ENCODE assay signal across 10 cellular contexts in the genomic region with DNA sequence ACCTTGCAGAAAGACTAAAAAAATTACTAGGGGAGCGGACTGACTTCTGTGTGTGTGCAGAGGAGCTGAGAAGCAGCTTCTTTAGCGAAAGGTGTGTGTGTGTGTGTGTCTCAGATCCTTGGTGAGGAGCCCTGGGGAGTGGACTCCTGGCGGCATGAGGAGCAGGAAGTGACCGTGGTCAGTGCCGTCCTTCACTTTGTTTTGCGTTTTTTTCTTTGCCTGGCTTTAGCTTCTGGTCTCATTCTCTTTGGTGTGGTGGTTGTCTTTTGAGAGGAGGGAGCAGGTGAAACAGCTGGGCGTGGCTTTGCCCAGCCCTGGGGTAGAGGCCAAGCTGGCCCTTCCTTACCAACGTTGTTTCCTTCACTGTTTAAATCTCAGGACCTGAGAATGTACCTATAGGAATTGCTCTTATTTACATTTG. TPM values are rescaled to one million over a fixed set of nuclear protein-coding genes. Genes with fewer than 3 reads are reported as not detected.
DNase-seq lines count a peak whose midpoint lies in the region; ATAC-seq and TF ChIP-seq lines count a peak whose summit lies in the region.
"Had no signal": no experiment of that assay in that cellular context is flagged by ENCODE, and none has a peak within 500 bp of the region (broad histone marks: within the 10 kb centered on the region; RNA-seq: fewer than 3 reads in every experiment).

No MANE protein-coding gene starts in this region.

- BruUV-seq in Caco-2 (replicated peaks; lab: Mats Ljungman, UMichigan) = no TSS peak

- intact Hi-C loops in Caco-2 (cut with micrococcal nuclease; ENCODE audit: unreplicated experiment) = no loop called here

- H3K27me3 Mint-ChIP-seq in Caco-2 (ENCODE audit: insufficient read depth, unreplicated experiment) (no peaks in the 10 kb centered on the region), chondrocyte (ENCODE audit: low read depth) (peaks cover 4% of the 10 kb centered on the region), nephron progenitor cell (ENCODE audit: low read depth, poor library complexity) (peaks cover 30% of the 10 kb centered on the region)

- H3K4me3 Mint-ChIP-seq in Caco-2 (ENCODE audit: unreplicated experiment) (peak overlapping the region; percentile 90), chondrocyte (ENCODE audit: unreplicated experiment) (peak overlapping the region; percentile 87), nephron progenitor cell (peak overlapping the region; percentile 95)

- peak overlapping the region; percentile 94; the same call in 1 of the 2 replicates for H3K4me2 ChIP-seq in MM.1S (ENCODE audit: low read depth, low read length)

- ATAC-seq in HG02623 (IDR thresholded peaks at IDR 0.05; ENCODE audit: unreplicated experiment) = no peak
- no peak for ATAC-seq in GM19351 (IDR thresholded peaks at IDR 0.05; ENCODE audit: unreplicated experiment)
- no peak for ATAC-seq in HG03159 (IDR thresholded peaks at IDR 0.05; ENCODE audit: unreplicated experiment)

- peaks cover 62% of the 10 kb centered on the region for H3K79me2 ChIP-seq in MM.1S (ENCODE audit: low read length)

- DNase-seq in Caco-2 (no peak), MM.1S (no peak), chondrocyte (ENCODE audit: low spot score) (no peak), nephron progenitor cell (no peak), 8988T (no peak)
- DNase-seq: activated CD4-positive, alpha-beta T cell treated with anti-CD3 and anti-CD28 coated beads, Interleukin-2, amount 50 U/mL, for 4 hours had no signal

- H3K9me2 ChIP-seq in MM.1S (replicated peaks; ENCODE audit: insufficient read depth, low read length) = no peaks in the 10 kb centered on the region

- H3K9ac ChIP-seq in MM.1S (ENCODE audit: low read length) = no peak overlapping the region

- H3K27ac Mint-ChIP-seq in Caco-2 (ENCODE audit: unreplicated experiment) (peak overlapping the region; percentile 90), chondrocyte (ENCODE audit: unreplicated experiment) (peak overlapping the region; percentile 96), nephron progenitor cell (peak overlapping the region; percentile 95)

- H3K4me1 ChIP-seq in Caco-2 (peaks cover 22% of the 10 kb centered on the region), MM.1S (ENCODE audit: low read length) (peaks cover 10% of the 10 kb centered on the region; the same call in 1 of the 2 replicates)

- H3K36me3 ChIP-seq in Caco-2 (ENCODE audit: control insufficient read depth, insufficient read depth, low read length) (no peaks in the 10 kb centered on the region), MM.1S (replicated peaks; ENCODE audit: insufficient read depth, low read length) (no peaks in the 10 kb centered on the region)
- H3K36me3 ChIP-seq: prostate gland had no signal

- peaks cover 8% of the 10 kb centered on the region; the same call in 1 of the 2 replicates for H4K20me1 ChIP-seq in MM.1S (ENCODE audit: insufficient read depth, low read length)

- H3K27me3 ChIP-seq in Caco-2 (replicated peaks; ENCODE audit: control insufficient read depth, insufficient read depth, low read length) (no peaks in the 10 kb centered on the region), MM.1S (replicated peaks; ENCODE audit: insufficient read depth, low read length) (peaks cover 2% of the 10 kb centered on the region; the same call in 1 of the 2 replicates)

- no peak overlapping the region for H3K27ac ChIP-seq in MM.1S (ENCODE audit: low read length)

- H3K9me3 ChIP-seq in Caco-2 = no peaks in the 10 kb centered on the region
- H3K9me3 ChIP-seq in MM.1S (replicated peaks; ENCODE audit: insufficient read depth, low read length) = no peaks in the 10 kb centered on the region
- H3K9me3 ChIP-seq: prostate gland had no signal

- POLR2A ChIA-PET in Caco-2 (lab: Charles Lee) = no interaction called here

- H3K36me3 Mint-ChIP-seq in Caco-2 (ENCODE audit: insufficient read depth, unreplicated experiment) (peaks cover 22% of the 10 kb centered on the region), chondrocyte (ENCODE audit: low read depth) (peaks cover 3% of the 10 kb centered on the region), nephron progenitor cell (ENCODE audit: low read depth) (peaks cover 13% of the 10 kb centered on the region)

- no peak overlapping the region for H2AFZ ChIP-seq in MM.1S (ENCODE audit: low read length)

- H3K4me1 Mint-ChIP-seq in Caco-2 (ENCODE audit: low read depth, unreplicated experiment) = peaks cover 19% of the 10 kb centered on the region
- peaks cover 33% of the 10 kb centered on the region for H3K4me1 Mint-ChIP-seq in chondrocyte (ENCODE audit: low read depth)
- H3K4me1 Mint-ChIP-seq in nephron progenitor cell = peaks cover 47% of the 10 kb centered on the region

- no peak for TF ChIP-seq CTCF in Caco-2 (IDR thresholded peaks at IDR 0.05; ENCODE audit: insufficient read depth in 1 of 2, low read depth in 1 of 2, low read length in 1 of 2, severe bottlenecking in 1 of 2, unreplicated experiment in 1 of 2)
- no peak for TF ChIP-seq CTCF in MM.1S (IDR thresholded peaks at IDR 0.05; ENCODE audit: low read length)
- no peak for TF ChIP-seq CTCF in chondrocyte (IDR thresholded peaks at IDR 0.05)
- no peak for TF ChIP-seq CTCF in nephron progenitor cell (IDR thresholded peaks at IDR 0.05)

- no peaks in the 10 kb centered on the region for H3K9me3 Mint-ChIP-seq in Caco-2 (ENCODE audit: unreplicated experiment)
- H3K9me3 Mint-ChIP-seq in chondrocyte (ENCODE audit: low read depth) = no peaks in the 10 kb centered on the region
- no peaks in the 10 kb centered on the region for H3K9me3 Mint-ChIP-seq in nephron progenitor cell

- H3K4me3 ChIP-seq in Caco-2 (ENCODE audit: low read depth, low read length) = no peak overlapping the region
- H3K4me3 ChIP-seq in MM.1S (ENCODE audit: low read length) = no peak overlapping the region

- CTCF ChIA-PET in Caco-2 (lab: Charles Lee) = no interaction called here

- H3F3A ChIP-seq in MM.1S (ENCODE audit: insufficient read depth, low read length) = peaks cover 8% of the 10 kb centered on the region

RNA-seq across cellular contexts. Expression of a gene that starts 1.9 kb away (rescaled TPM):
- total RNA-seq in Caco-2 (2022) = 17.3 TPM in 2 replicates
- 15.3 to 17.6 TPM (median 17.6 TPM) in 3 replicates for total RNA-seq in chondrocyte

RNA-seq across cellular contexts. Expression of a gene that starts 27.8 kb away (rescaled TPM):
- total RNA-seq in Caco-2 (2022) = 46.9 and 48.3 TPM in 2 replicates
- 27.7 to 29.5 TPM (median 29.5 TPM) in 3 replicates for total RNA-seq in chondrocyte
